In the genomic region with DNA sequence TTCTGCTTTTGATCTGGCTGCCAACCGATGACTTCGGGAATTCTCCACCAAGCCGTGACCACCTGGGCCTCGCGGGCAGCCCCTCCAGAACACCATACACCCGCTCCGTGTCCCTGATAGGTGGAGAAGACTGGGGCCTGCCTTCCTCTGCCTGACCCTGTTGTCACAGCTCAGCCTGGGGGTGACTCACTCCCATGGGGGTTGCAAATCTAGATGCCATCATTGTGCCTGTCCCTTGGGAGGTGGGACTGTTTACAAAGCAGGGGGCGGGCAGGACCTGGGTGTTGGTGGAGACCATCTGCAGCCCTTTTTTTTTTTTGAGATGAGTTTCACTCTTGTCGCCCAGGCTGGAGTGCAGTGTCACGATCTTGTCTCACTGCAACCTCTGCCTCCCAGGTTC, we compare ENCODE assay signal across 27 cellular contexts.
"Had no signal": no experiment of that assay in that cellular context is flagged by ENCODE, and none has a peak within 500 bp of the region (broad histone marks: within the 10 kb centered on the region; RNA-seq: fewer than 3 reads in every experiment).

No MANE protein-coding gene starts in this region.

- H3K27ac Mint-ChIP-seq: activated CD8-positive, alpha-beta T cell treated with anti-CD3 and anti-CD28 coated beads for 36 hours; activated naive CD8-positive, alpha-beta T cell; activated T-helper 17 cell treated with anti-CD3 and anti-CD28 coated beads, Interleukin-2, amount 50 U/mL, for 72 hours; dendritic cell treated with granulocyte-macrophage colony-stimulating factor and Interleukin-4, amounts not matched to agents 40 ng/mL and 50 ng/mL, for 4 days; endodermal cell; natural killer cell treated with Interleukin-12 subunit alpha and Interleukin-12 subunit beta and Interleukin-15 and Interleukin-18, amount 100 ng/mL, for 72 hours had no signal

- H3K4me3 Mint-ChIP-seq: activated CD8-positive, alpha-beta T cell treated with anti-CD3 and anti-CD28 coated beads for 36 hours; activated naive CD8-positive, alpha-beta T cell; activated T-cell treated with anti-CD3 and anti-CD28 coated beads, Interleukin-2, amount 50 U/mL, for 4 hours; activated T-helper 17 cell treated with anti-CD3 and anti-CD28 coated beads, Interleukin-2, amount 50 U/mL, for 72 hours; central memory CD8-positive, alpha-beta T cell; dendritic cell treated with granulocyte-macrophage colony-stimulating factor and Interleukin-4, amounts not matched to agents 40 ng/mL and 50 ng/mL, for 4 days; endodermal cell; natural killer cell treated with Interleukin-12 subunit alpha and Interleukin-12 subunit beta and Interleukin-15 and Interleukin-18, amount 100 ng/mL, for 72 hours had no signal

- H3K36me3 Mint-ChIP-seq: activated naive CD8-positive, alpha-beta T cell; natural killer cell treated with Interleukin-12 subunit alpha and Interleukin-12 subunit beta and Interleukin-15 and Interleukin-18, amount 100 ng/mL, for 72 hours had no signal

- ATAC-seq: activated CD8-positive, alpha-beta T cell treated with anti-CD3 and anti-CD28 coated beads for 36 hours; activated T-cell treated with anti-CD3 and anti-CD28 coated beads, Interleukin-2, amount 50 U/mL, for 4 hours; activated T-helper 17 cell treated with anti-CD3 and anti-CD28 coated beads, Interleukin-2, amount 50 U/mL, for 72 hours; esophagus mucosa; heart left ventricle; left lung; mucosa of descending colon; natural killer cell treated with Interleukin-12 subunit alpha and Interleukin-12 subunit beta and Interleukin-15 and Interleukin-18, amount 100 ng/mL, for 72 hours; right lobe of liver; stimulated activated naive CD8-positive, alpha-beta T cell treated with anti-CD3 and anti-CD28 coated beads, Interleukin-15, Interleukin-2, amounts not matched to agents 100 U/mL and 50 U/mL, for 24 hours had no signal

- H3K9me3 Mint-ChIP-seq: activated CD8-positive, alpha-beta T cell treated with anti-CD3 and anti-CD28 coated beads for 36 hours; activated T-cell treated with anti-CD3 and anti-CD28 coated beads, Interleukin-2, amount 50 U/mL, for 4 hours; activated T-helper 17 cell treated with anti-CD3 and anti-CD28 coated beads, Interleukin-2, amount 50 U/mL, for 72 hours; central memory CD8-positive, alpha-beta T cell; dendritic cell treated with granulocyte-macrophage colony-stimulating factor and Interleukin-4, amounts not matched to agents 40 ng/mL and 50 ng/mL, for 4 days; endodermal cell; natural killer cell treated with Interleukin-12 subunit alpha and Interleukin-12 subunit beta and Interleukin-15 and Interleukin-18, amount 100 ng/mL, for 72 hours had no signal

- H3K4me1 Mint-ChIP-seq: activated T-helper 17 cell treated with anti-CD3 and anti-CD28 coated beads, Interleukin-2, amount 50 U/mL, for 72 hours; central memory CD8-positive, alpha-beta T cell had no signal

- H3K4me3 ChIP-seq: heart left ventricle, left lung, lung, mucosa of descending colon, right lobe of liver, testis, transverse colon had no signal

- DNase-seq: activated CD4-positive, alpha-beta T cell treated with anti-CD3 and anti-CD28 coated beads for 1 hour; activated CD4-positive, alpha-beta T cell treated with anti-CD3 and anti-CD28 coated beads, Interleukin-2, amount 50 U/mL, for 1 hour; activated CD8-positive, alpha-beta T cell treated with anti-CD3 and anti-CD28 coated beads for 36 hours; activated naive CD4-positive, alpha-beta T cell treated with Interleukin-2 at 50 U/mL for 16 hours; activated T-cell treated with anti-CD3 and anti-CD28 coated beads, Interleukin-2, amount 50 U/mL, for 4 hours; anterior cingulate cortex; foreskin fibroblast; heart left ventricle; hypothalamus; mucosa of descending colon; posterior cingulate gyrus; right lobe of liver; stimulated activated CD4-positive, alpha-beta T cell treated with anti-CD3 and anti-CD28 coated beads, Interleukin-2, amount 100 ng/mL, for 48 hours; stimulated activated naive CD8-positive, alpha-beta T cell treated with anti-CD3 and anti-CD28 coated beads, Interleukin-15, Interleukin-2, amounts not matched to agents 100 U/mL and 50 U/mL, for 24 hours; T1000; testis; transverse colon; WERI-Rb-1 had no signal

- H3K27me3 Mint-ChIP-seq: activated CD8-positive, alpha-beta T cell treated with anti-CD3 and anti-CD28 coated beads for 36 hours; activated naive CD8-positive, alpha-beta T cell; dendritic cell treated with granulocyte-macrophage colony-stimulating factor and Interleukin-4, amounts not matched to agents 40 ng/mL and 50 ng/mL, for 4 days had no signal
